9 cellular contexts compared by ENCODE assay signal in the genomic region with DNA sequence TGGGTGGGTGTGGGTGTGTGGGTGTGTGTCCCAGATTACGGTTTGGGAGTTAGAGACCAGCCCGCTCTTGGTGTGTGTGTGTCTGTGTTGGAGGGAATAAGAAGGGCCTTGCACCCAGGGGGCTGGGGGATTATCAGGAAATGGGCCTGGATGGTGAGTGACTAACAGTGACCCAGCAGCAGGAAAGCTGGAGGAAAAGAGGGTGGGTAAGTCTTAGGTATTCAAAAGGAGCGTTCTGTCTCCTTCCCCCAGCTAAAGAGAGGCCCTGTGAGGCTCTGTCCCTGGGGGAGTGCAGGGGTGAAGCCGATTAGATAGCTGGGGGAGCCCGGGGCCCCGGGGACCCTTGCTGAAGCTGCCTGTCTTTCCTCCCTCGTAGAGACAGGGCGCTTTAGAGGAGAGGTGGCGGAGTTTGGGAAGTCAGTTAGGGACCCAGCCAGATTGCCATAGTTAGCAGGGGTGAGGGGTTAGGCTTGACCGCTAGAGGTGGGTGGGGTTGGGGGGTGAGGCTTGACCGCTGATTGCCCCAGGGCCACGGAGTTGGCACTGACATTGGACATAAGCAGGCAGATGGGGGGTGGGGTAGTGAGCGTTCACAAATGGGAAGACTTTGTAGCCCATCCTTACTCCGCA. TPM values are rescaled to one million over a fixed set of nuclear protein-coding genes. Genes with fewer than 3 reads are reported as not detected.
DNase-seq lines count a peak whose midpoint lies in the region; ATAC-seq, FAIRE-seq and TF ChIP-seq lines count a peak whose summit lies in the region.
"Had no signal": no experiment of that assay in that cellular context is flagged by ENCODE, and none has a peak within 500 bp of the region (broad histone marks: within the 10 kb centered on the region; RNA-seq: fewer than 3 reads in every experiment).

No MANE protein-coding gene starts in this region.

- peak overlapping the region; percentile 30 to 92 (median 71) for H3K4me3 Mint-ChIP-seq in naive thymus-derived CD8-positive, alpha-beta T cell

- H3F3A ChIP-seq in PC-9 (ENCODE audit: insufficient read depth, low read depth): peaks cover 64% of the 10 kb centered on the region

- intact Hi-C loops in PC-9 (cut with micrococcal nuclease; ENCODE audit: unreplicated experiment): loop anchor here (5.0 kb wide), 2 partner anchors 40 to 90 kb away; no protein-coding TSS in a partner anchor

- H3K14ac ChIP-seq in H1 (ENCODE audit: insufficient read length): no peak overlapping the region

- H4K5ac ChIP-seq in H1 (ENCODE audit: insufficient read length, low read depth, low read length): no peak overlapping the region

- BruUV-seq in PC-9 (replicated peaks; lab: Mats Ljungman, UMichigan): no TSS peak

- H2AFZ ChIP-seq in PC-9 (no peak overlapping the region), H1 (ENCODE audit: low read length) (no peak overlapping the region)

- no peak overlapping the region for H3K4ac ChIP-seq in H1 (replicated peaks; ENCODE audit: insufficient read length, low read depth, low read length)

- no peak overlapping the region for H3K23ac ChIP-seq in H1 (ENCODE audit: insufficient read length)

- H3K27me3 Mint-ChIP-seq in naive thymus-derived CD8-positive, alpha-beta T cell: peaks cover 0 to 17% (median 6%) of the 10 kb centered on the region in 5 donors

- no peak overlapping the region for H2BK5ac ChIP-seq in H1 (ENCODE audit: low read depth, low read length)

- no peak overlapping the region for H2BK15ac ChIP-seq in H1 (ENCODE audit: low read length)

- H3K9me2 ChIP-seq in PC-9 (ENCODE audit: insufficient read depth): no peaks in the 10 kb centered on the region

- peak overlapping the region; percentile 98 for H3K4me2 ChIP-seq in PC-9
- peak overlapping the region; percentile 15 to 93; a peak in 3 of 4 replicates for H3K4me2 ChIP-seq in H1 (ENCODE audit: insufficient read depth in 1 of 2, low read depth in 2 of 2, low read length in 2 of 2)

- no peak for TF ChIP-seq RAD21 in H1 (IDR thresholded peaks at IDR 0.05 in 1 of 2, conservative IDR thresholded peaks at IDR 0.05 in 1 of 2; ENCODE audit: low read depth in 2 of 2, low read length in 2 of 2)

- peak overlapping the region; percentile 80 for H3K27ac ChIP-seq in PC-9
- no peak overlapping the region for H3K27ac ChIP-seq in H1 (ENCODE audit: low read depth, low read length)

- H4K91ac ChIP-seq in H1 (replicated peaks; ENCODE audit: insufficient read length, low read length): no peak overlapping the region

- H3K9me3 Mint-ChIP-seq in naive thymus-derived CD8-positive, alpha-beta T cell: no peaks in the 10 kb centered on the region

- no peak overlapping the region for H2BK12ac ChIP-seq in H1 (ENCODE audit: low read depth, low read length)

- peaks cover 13 to 32% (median 25%) of the 10 kb centered on the region in 4 donors for H3K4me1 Mint-ChIP-seq in naive thymus-derived CD8-positive, alpha-beta T cell

- no peaks in the 10 kb centered on the region for H3K36me3 Mint-ChIP-seq in naive thymus-derived CD8-positive, alpha-beta T cell

- in situ Hi-C loops in G401 (cut with HindIII; ENCODE audit: low sequenced_read_pairs): no loop called here

- CTCF ChIA-PET in PC-9 (lab: Charles Lee) (interaction anchor here (1.0 kb wide), 1 partner anchor 104 kb away, joined by 15 read pairs; no protein-coding TSS in a partner anchor), H1 (lab: Charles Lee; ENCODE audit: partially characterized antibody) (interaction anchor here (0.9 to 26.2 kb wide), 12 partner anchors 14 to 67 kb away, joined by 3 to 394 read pairs (median 5); no protein-coding TSS in a partner anchor)

- no peaks in the 10 kb centered on the region for H3K27me3 ChIP-seq in PC-9 (ENCODE audit: insufficient read depth, low read depth)
- H3K27me3 ChIP-seq in H1 (replicated peaks in 1 of 4; ENCODE audit: control insufficient read depth in 3 of 4, extremely low read depth in 1 of 4, insufficient read depth in 3 of 4, low read length in 3 of 4): peaks cover 72 to 94% (median 90%) of the 10 kb centered on the region in 4 experiments

- H3K79me1 ChIP-seq in H1 (ENCODE audit: low read depth, low read length): no peaks in the 10 kb centered on the region

- no peak overlapping the region for H4K8ac ChIP-seq in H1 (ENCODE audit: extremely low read depth, insufficient read depth, low read length)

- H3K23me2 ChIP-seq in H1 (ENCODE audit: low read depth, low read length): peaks cover 6% of the 10 kb centered on the region

- H3K36me3 ChIP-seq in PC-9 (ENCODE audit: low read depth) (peaks cover 16% of the 10 kb centered on the region), H1 (ENCODE audit: control insufficient read depth in 2 of 4, insufficient read depth in 4 of 4, low read length in 3 of 4) (no peaks in the 10 kb centered on the region)

- no peak overlapping the region for H2BK20ac ChIP-seq in H1 (ENCODE audit: low read length)

- WGBS in H1 (ENCODE audit: extremely low coverage in 1 of 2, insufficient coverage in 1 of 2, insufficient read length in 1 of 2, insufficient replicate concordance in 2 of 2, low coverage in 1 of 2, low lambda C conversion rate in 2 of 2, missing lambda C conversion rate in 1 of 2), 2 experiments: 15% methylated on average over 10 of the region's 14 CpGs; no CpG with 5 or more reads in 1 of the 2 experiments

- H3K27ac Mint-ChIP-seq in naive thymus-derived CD8-positive, alpha-beta T cell: peak overlapping the region in 6 of 10 donors; percentile 7 to 93 (median 43)

- H3K4me1 ChIP-seq in PC-9 (replicated peaks; ENCODE audit: insufficient read depth) (peaks cover 70% of the 10 kb centered on the region), H1 (replicated peaks in 1 of 4; ENCODE audit: control insufficient read depth in 3 of 4, insufficient read depth in 4 of 4, low read length in 3 of 4) (peaks cover 4 to 12% (median 8%) of the 10 kb centered on the region in 4 experiments)

- no peak overlapping the region for H3K9ac ChIP-seq in H1 (replicated peaks in 1 of 4; ENCODE audit: extremely low read depth in 1 of 4, low read depth in 3 of 4, low read length in 3 of 4)

- H2AK5ac ChIP-seq in H1 (ENCODE audit: low read depth, low read length): no peak overlapping the region

- no peak for FAIRE-seq in H1 (lab: Jason Lieb, UNC)

- no peak overlapping the region for H2BK120ac ChIP-seq in H1 (replicated peaks; ENCODE audit: low read depth, low read length)

- DNase-seq in AG10803 (ENCODE audit: low read depth): no peak
- DNase-seq in PC-9: no peak
- DNase-seq in H1 (ENCODE audit: low read depth in 1 of 2, low spot score in 2 of 2): no peak
- DNase-seq in naive thymus-derived CD8-positive, alpha-beta T cell: no peak
- no peak for DNase-seq in G401 (ENCODE audit: low spot score)
- DNase-seq: GDM1 had no signal

- peak overlapping the region; percentile 76 for H3K4me3 ChIP-seq in AG10803 (ENCODE audit: low read length)
- peak overlapping the region; percentile 99 for H3K4me3 ChIP-seq in PC-9
- 0 out of 8 replicates have a peak overlapping the region, but pooled peaks of 1 of the 4 experiments have one; percentile 17 for H3K4me3 ChIP-seq in H1 (ENCODE audit: extremely low read depth in 1 of 4, insufficient read depth in 2 of 4, low read depth in 3 of 4, low read length in 4 of 4)

- H4K20me1 ChIP-seq in PC-9 (ENCODE audit: insufficient read depth) (no peaks in the 10 kb centered on the region; the same call in 1 of the 2 replicates), H1 (replicated peaks in 1 of 2; ENCODE audit: control insufficient read depth in 1 of 2, insufficient read depth in 2 of 2, low read length in 2 of 2) (peaks cover 5 to 9% of the 10 kb centered on the region in 2 experiments)

- POLR2A ChIA-PET in PC-9 (lab: Charles Lee; ENCODE audit: unreplicated experiment): interaction anchor here (0.5 to 0.6 kb wide), 3 partner anchors 23 to 88 kb away, joined by 3 to 7 read pairs (median 6); partner anchors contain the start of gene TRIM29
- POLR2A ChIA-PET in H1 (lab: Charles Lee; ENCODE audit: partially characterized antibody): interaction anchor here (1.1 kb wide), 1 partner anchor 91 kb away, joined by 4 read pairs; no protein-coding TSS in a partner anchor
- POLR2A ChIA-PET in naive thymus-derived CD8-positive, alpha-beta T cell (lab: Charles Lee): no interaction called here

- H3K79me2 ChIP-seq in PC-9 (ENCODE audit: low read depth): peaks cover 70% of the 10 kb centered on the region
- H3K79me2 ChIP-seq in H1 (ENCODE audit: control insufficient read depth in 1 of 2, insufficient read depth in 2 of 2, low read length in 2 of 2): no peaks in the 10 kb centered on the region

- TF ChIP-seq CTCF in AG10803 (conservative IDR thresholded peaks at IDR 0.05; ENCODE audit: low read length): no peak
- TF ChIP-seq CTCF in PC-9 (conservative IDR thresholded peaks at IDR 0.05): no peak
- no peak for TF ChIP-seq CTCF in H1 (IDR thresholded peaks at IDR 0.05; ENCODE audit: control extremely low read depth in 1 of 3, insufficient read depth in 1 of 3, low read depth in 1 of 3, low read length in 3 of 3)

- no peak for TF ChIP-seq EP300 in H1 (IDR thresholded peaks at IDR 0.05; ENCODE audit: borderline replicate concordance in 1 of 2, low read depth in 2 of 2, low read length in 2 of 2)

- H3K9me3 ChIP-seq in PC-9 (ENCODE audit: insufficient read depth, low read depth) (no peaks in the 10 kb centered on the region), H1 (ENCODE audit: insufficient read depth in 2 of 2, low read depth in 1 of 2, low read length in 1 of 2) (no peaks in the 10 kb centered on the region)

- ATAC-seq in naive thymus-derived CD8-positive, alpha-beta T cell: no peak
- no peak for ATAC-seq in HG03139 (IDR thresholded peaks at IDR 0.05; ENCODE audit: unreplicated experiment)
- ATAC-seq in GM19328 (IDR thresholded peaks at IDR 0.05; ENCODE audit: unreplicated experiment): no peak
- ATAC-seq in HG03469 (IDR thresholded peaks at IDR 0.05; ENCODE audit: unreplicated experiment): no peak

- no peak for TF ChIP-seq POLR2A in H1 (IDR thresholded peaks at IDR 0.05; ENCODE audit: control extremely low read depth in 1 of 2, low read depth in 2 of 2, low read length in 2 of 2)

- no peak overlapping the region for H3K18ac ChIP-seq in H1 (ENCODE audit: extremely low read depth, low read length)

- H3K56ac ChIP-seq in H1 (replicated peaks; ENCODE audit: insufficient read length, low read depth, low read length): no peak overlapping the region

RNA-seq across cellular contexts. Expression of gene OAF, which starts 1.5 kb away (rescaled TPM):
- 45.6 and 66.1 TPM in 2 replicates for total RNA-seq in PC-9 (2021)
- 1.1 and 1.3 TPM in 2 replicates for total RNA-seq in H1 (2021; fragmentation: NEBNext Ultra II Directional; extraction: Animal tissue kit (Norgen Biotek cat#: 25700))
- 1.5 and 2.1 TPM in 2 replicates for polyA plus RNA-seq in H1 (2011; rRNA removed)
- polyA plus RNA-seq in H1 (2011; cell fraction: cytosol; rRNA removed): 1.2 TPM
- polyA plus RNA-seq in H1 (2011; cell fraction: nucleus; rRNA removed): 1.2 TPM
- polyA plus RNA-seq in H1 (2012, experiment 1 of 2): 0.60 to 1.0 TPM (median 0.64 TPM) in 4 replicates
- polyA plus RNA-seq in H1 (2012, experiment 2 of 2): 0.62 TPM
- polyA plus RNA-seq in H1 (2013, experiment 1 of 2): 0.85 TPM
- polyA plus RNA-seq in H1 (2013, experiment 2 of 2): 0.72 TPM
- 0.46 and 0.50 TPM in 2 replicates for polyA minus RNA-seq in H1 (2011; rRNA and poly(A)+ RNA removed)
- 0.73 TPM for polyA minus RNA-seq in H1 (2011; cell fraction: cytosol; rRNA and poly(A)+ RNA removed)
- 0.80 TPM for polyA minus RNA-seq in H1 (2011; cell fraction: nucleus; rRNA and poly(A)+ RNA removed)
- 1 to 10 TPM; 5.3 to 8.0 TPM for total RNA-seq in naive thymus-derived CD8-positive, alpha-beta T cell
- polyA plus RNA-seq in naive thymus-derived CD8-positive, alpha-beta T cell: 1 to 10 TPM; 3.6 to 6.0 (median 4.1) TPM
- total RNA-seq in G401 (2014; rRNA removed; shearing (Covaris generic)): 13.8 and 18.3 TPM in 2 replicates

RNA-seq across cellular contexts. Expression of gene POU2F3, which starts 27.6 kb away (rescaled TPM):
- total RNA-seq in PC-9 (2021): 2.3 and 2.9 TPM in 2 replicates
- total RNA-seq in H1 (2021; fragmentation: NEBNext Ultra II Directional; extraction: Animal tissue kit (Norgen Biotek cat#: 25700)): 1.0 and 1.1 TPM in 2 replicates
- polyA plus RNA-seq in H1 (2011; rRNA removed): 0.78 and 2.1 TPM in 2 replicates
- 1.4 TPM for polyA plus RNA-seq in H1 (2011; cell fraction: cytosol; rRNA removed)
- polyA plus RNA-seq in H1 (2011; cell fraction: nucleus; rRNA removed): 1.9 TPM
- 1.2 to 3.1 TPM (median 2.4 TPM) in 4 replicates for polyA plus RNA-seq in H1 (2012, experiment 1 of 2)
- polyA plus RNA-seq in H1 (2012, experiment 2 of 2): 0.81 TPM
- 1.3 TPM for polyA plus RNA-seq in H1 (2013, experiment 1 of 2)
- 1.2 TPM for polyA plus RNA-seq in H1 (2013, experiment 2 of 2)
- 2.4 and 2.6 TPM in 2 replicates for polyA minus RNA-seq in H1 (2011; rRNA and poly(A)+ RNA removed)
- polyA minus RNA-seq in H1 (2011; cell fraction: cytosol; rRNA and poly(A)+ RNA removed): 1.0 TPM
- polyA minus RNA-seq in H1 (2011; cell fraction: nucleus; rRNA and poly(A)+ RNA removed): 0.90 TPM
- total RNA-seq in naive thymus-derived CD8-positive, alpha-beta T cell: not detected
- polyA plus RNA-seq in naive thymus-derived CD8-positive, alpha-beta T cell: under 1 TPM in 1 of 3 donors, not detected in 2; 0.11 TPM
- not detected in 2 replicates for total RNA-seq in G401 (2014; rRNA removed; shearing (Covaris generic))
